In the genomic region with DNA sequence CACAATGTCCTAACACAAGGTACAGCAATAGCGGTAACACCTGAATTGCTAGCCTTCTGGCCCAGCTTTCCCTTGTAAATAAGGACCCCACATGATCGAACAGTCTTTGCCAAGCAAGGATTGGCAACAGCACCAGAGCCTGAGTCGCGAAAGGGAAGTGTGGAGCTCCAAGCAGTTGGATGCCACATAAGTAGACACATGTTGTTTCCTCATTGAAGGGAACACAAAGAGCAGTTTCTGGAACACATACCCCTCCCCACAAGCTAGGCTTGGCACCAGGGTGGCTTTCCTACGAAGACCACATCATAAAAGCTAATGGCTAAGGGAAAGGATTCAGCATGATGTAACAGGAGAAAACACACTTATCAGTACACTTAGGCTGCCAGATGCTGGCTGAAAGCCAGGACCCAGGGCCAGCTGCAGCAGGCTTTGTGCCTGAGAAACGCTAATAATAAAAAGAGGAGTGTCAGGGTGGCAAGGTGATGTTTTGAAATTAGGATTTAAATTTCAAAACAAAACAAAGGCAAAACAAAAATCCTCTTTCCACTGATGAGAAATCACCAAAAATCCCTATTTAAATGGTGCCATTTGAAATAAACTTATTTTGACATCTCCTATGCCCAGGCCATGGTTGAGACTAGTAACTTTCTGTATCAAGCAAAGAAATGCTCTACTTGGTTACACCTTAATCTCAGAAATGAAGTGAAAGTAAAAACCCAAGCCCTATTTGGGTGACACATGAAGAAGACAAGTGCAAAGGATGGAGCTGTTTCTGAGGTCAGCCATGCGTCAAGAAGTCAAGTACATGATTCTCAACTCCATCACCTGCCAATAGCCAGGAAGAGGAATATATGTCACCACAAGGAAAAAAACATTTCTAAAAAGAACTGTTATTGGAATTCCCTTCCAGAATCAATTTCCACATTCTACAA, we compare ENCODE assay signal across 8 cellular contexts. TPM values are rescaled to one million over a fixed set of nuclear protein-coding genes. Genes with fewer than 3 reads are reported as not detected.
DNase-seq lines count a peak whose midpoint lies in the region; ATAC-seq and TF ChIP-seq lines count a peak whose summit lies in the region.

No MANE protein-coding gene starts in this region.

- peaks cover 6% of the 10 kb centered on the region for H3K4me1 Mint-ChIP-seq in neural progenitor cell

- H3K9me3 ChIP-seq in HCT116 (ENCODE audit: control insufficient read depth in 1 of 2, insufficient read depth in 1 of 2, low read depth in 1 of 2, low read length in 2 of 2) (no peaks in the 10 kb centered on the region), stomach (no peaks in the 10 kb centered on the region), neural progenitor cell (ENCODE audit: low read depth) (no peaks in the 10 kb centered on the region)

- peak overlapping the region; percentile 16; the same call in 1 of the 2 replicates for H3K27ac ChIP-seq in HCT116 (ENCODE audit: low read depth, low read length)
- peak overlapping the region; percentile 52 to 86 (median 75) for H3K27ac ChIP-seq in stomach
- H3K27ac ChIP-seq in neural progenitor cell: no peak overlapping the region

- 14 to 26% (median 23%) methylated on average over 7 of the region's 7 CpGs for WGBS in stomach, 5 donors

- CTCF ChIA-PET in HCT116 (lab: Charles Lee): interaction anchor here (1.0 to 2.4 kb wide), 5 partner anchors 9 to 170 kb away, joined by 3 to 10 read pairs (median 4); a partner anchor contains a TSS

- no peak for TF ChIP-seq EP300 in stomach (IDR thresholded peaks at IDR 0.05)

- H3K4me3 ChIP-seq in HCT116 (replicated peaks in 1 of 2; ENCODE audit: low read depth in 1 of 2, low read length in 2 of 2) (no peak overlapping the region), stomach (no peak overlapping the region), neural progenitor cell (no peak overlapping the region)

- H3K27me3 Mint-ChIP-seq in neural progenitor cell (ENCODE audit: insufficient read depth, low read depth): peaks cover 2% of the 10 kb centered on the region

- peaks cover 12% of the 10 kb centered on the region for H3F3A ChIP-seq in neural progenitor cell (ENCODE audit: low read depth)

- H3K9me3 Mint-ChIP-seq in neural progenitor cell: no peaks in the 10 kb centered on the region

- no peaks in the 10 kb centered on the region for H3K79me2 ChIP-seq in HCT116 (ENCODE audit: insufficient read depth, low read length)
- no peaks in the 10 kb centered on the region for H3K79me2 ChIP-seq in neural progenitor cell (ENCODE audit: low read depth)

- RAD21 ChIA-PET in HCT116 (lab: Charles Lee; ENCODE audit: low non-redundant PET in 1 of 2, low total read pairs in 2 of 2, uncharacterized antibody in 2 of 2, unreplicated experiment in 2 of 2): interaction anchor here in 1 of 2 experiments (0.6 kb wide), 1 partner anchor 115 kb away, joined by 3 read pairs; no protein-coding TSS in a partner anchor

- H3K9ac ChIP-seq in HCT116 (ENCODE audit: low read length) (no peak overlapping the region), neural progenitor cell (no peak overlapping the region)

- no TSS peak for BruUV-seq in HCT116 (replicated peaks; lab: Mats Ljungman, UMichigan)

- no peaks in the 10 kb centered on the region for H3K9me2 ChIP-seq in HCT116 (ENCODE audit: insufficient read depth)

- TF ChIP-seq RAD21 in HCT116 (IDR thresholded peaks at IDR 0.05; ENCODE audit: low read depth): no peak

- H3K4me2 ChIP-seq in HCT116 (ENCODE audit: low read length) (no peak overlapping the region), neural progenitor cell (no peak overlapping the region)

- TF ChIP-seq POLR2A in HCT116 (IDR thresholded peaks at IDR 0.05; ENCODE audit: borderline replicate concordance, extremely low read depth, insufficient read depth, insufficient read length): no peak
- TF ChIP-seq POLR2A in stomach (IDR thresholded peaks at IDR 0.05): no peak

- H3K36me3 Mint-ChIP-seq in neural progenitor cell: peaks cover 20% of the 10 kb centered on the region

- H3K4me1 ChIP-seq in HCT116 (ENCODE audit: control insufficient read depth in 1 of 2, insufficient read depth in 2 of 2, low read length in 2 of 2): peaks cover 5 to 22% of the 10 kb centered on the region in 2 experiments
- peaks cover 46 to 69% (median 56%) of the 10 kb centered on the region in 4 donors for H3K4me1 ChIP-seq in stomach
- peaks cover 4% of the 10 kb centered on the region for H3K4me1 ChIP-seq in neural progenitor cell

- intact Hi-C loops in HCT116 (cut with micrococcal nuclease) (no loop called here), stomach (cut with DNase I; ENCODE audit: low total_unique reads) (no loop called here)

- peaks cover 4 to 30% of the 10 kb centered on the region in 2 experiments; a peak in 1 of 4 replicates for H3K36me3 ChIP-seq in HCT116 (ENCODE audit: control insufficient read depth in 1 of 2, insufficient read depth in 2 of 2, low read length in 2 of 2)
- peaks cover 17 to 48% (median 43%) of the 10 kb centered on the region in 4 donors for H3K36me3 ChIP-seq in stomach
- H3K36me3 ChIP-seq in neural progenitor cell: no peaks in the 10 kb centered on the region

- H3K4me3 Mint-ChIP-seq in neural progenitor cell: no peak overlapping the region

- DNase-seq in COLO668 (lab: John Stamatoyannopoulos, UW; ENCODE audit: unreplicated experiment) (peak; percentile 97), HCT116 (ENCODE audit: low read depth, low spot score) (peak; percentile 13), NCI-H446 (lab: John Stamatoyannopoulos, UW) (peak; percentile 80 to 95), astrocyte of the hippocampus (ENCODE audit: low read depth, low spot score) (peak; percentile 92), inferior parietal cortex (ENCODE audit: extremely low spot score) (peak; percentile 82), stomach (peak; percentile 94), neural progenitor cell (ENCODE audit: low spot score) (no peak)

- H2AFZ ChIP-seq in HCT116 (ENCODE audit: low read depth, low read length, poor library complexity, severe bottlenecking): no peak overlapping the region
- no peak overlapping the region for H2AFZ ChIP-seq in neural progenitor cell (replicated peaks)

- H3K27me3 ChIP-seq in HCT116 (ENCODE audit: insufficient read depth, low read length) (no peaks in the 10 kb centered on the region), stomach (no peaks in the 10 kb centered on the region), neural progenitor cell (no peaks in the 10 kb centered on the region)

- POLR2A ChIA-PET in HCT116 (lab: Charles Lee): interaction anchor here (1.5 kb wide), 2 partner anchors 12 to 37 kb away, joined by 3 to 4 read pairs; a partner anchor contains a TSS

- H3K27ac Mint-ChIP-seq in neural progenitor cell: no peak overlapping the region

- no peak for ATAC-seq in HCT116
- ATAC-seq in HG03139 (IDR thresholded peaks at IDR 0.05; ENCODE audit: unreplicated experiment): no peak

- TF ChIP-seq CTCF in HCT116 (IDR thresholded peaks at IDR 0.05 in 2 of 3, conservative IDR thresholded peaks at IDR 0.05 in 1 of 3; ENCODE audit: borderline replicate concordance in 1 of 3, insufficient read depth in 1 of 3, low read depth in 2 of 3, low read length in 2 of 3) (no peak), stomach (IDR thresholded peaks at IDR 0.05) (no peak), neural progenitor cell (IDR thresholded peaks at IDR 0.05) (no peak)

- H4K20me1 ChIP-seq in HCT116 (ENCODE audit: insufficient read depth): no peaks in the 10 kb centered on the region
- H4K20me1 ChIP-seq in neural progenitor cell (ENCODE audit: low read depth): no peaks in the 10 kb centered on the region

TF ChIP-seq in HCT116, 20 proteins besides CTCF, POLR2A, EP300 and RAD21 (continues in another document):
- TF ChIP-seq, protein P1, sequence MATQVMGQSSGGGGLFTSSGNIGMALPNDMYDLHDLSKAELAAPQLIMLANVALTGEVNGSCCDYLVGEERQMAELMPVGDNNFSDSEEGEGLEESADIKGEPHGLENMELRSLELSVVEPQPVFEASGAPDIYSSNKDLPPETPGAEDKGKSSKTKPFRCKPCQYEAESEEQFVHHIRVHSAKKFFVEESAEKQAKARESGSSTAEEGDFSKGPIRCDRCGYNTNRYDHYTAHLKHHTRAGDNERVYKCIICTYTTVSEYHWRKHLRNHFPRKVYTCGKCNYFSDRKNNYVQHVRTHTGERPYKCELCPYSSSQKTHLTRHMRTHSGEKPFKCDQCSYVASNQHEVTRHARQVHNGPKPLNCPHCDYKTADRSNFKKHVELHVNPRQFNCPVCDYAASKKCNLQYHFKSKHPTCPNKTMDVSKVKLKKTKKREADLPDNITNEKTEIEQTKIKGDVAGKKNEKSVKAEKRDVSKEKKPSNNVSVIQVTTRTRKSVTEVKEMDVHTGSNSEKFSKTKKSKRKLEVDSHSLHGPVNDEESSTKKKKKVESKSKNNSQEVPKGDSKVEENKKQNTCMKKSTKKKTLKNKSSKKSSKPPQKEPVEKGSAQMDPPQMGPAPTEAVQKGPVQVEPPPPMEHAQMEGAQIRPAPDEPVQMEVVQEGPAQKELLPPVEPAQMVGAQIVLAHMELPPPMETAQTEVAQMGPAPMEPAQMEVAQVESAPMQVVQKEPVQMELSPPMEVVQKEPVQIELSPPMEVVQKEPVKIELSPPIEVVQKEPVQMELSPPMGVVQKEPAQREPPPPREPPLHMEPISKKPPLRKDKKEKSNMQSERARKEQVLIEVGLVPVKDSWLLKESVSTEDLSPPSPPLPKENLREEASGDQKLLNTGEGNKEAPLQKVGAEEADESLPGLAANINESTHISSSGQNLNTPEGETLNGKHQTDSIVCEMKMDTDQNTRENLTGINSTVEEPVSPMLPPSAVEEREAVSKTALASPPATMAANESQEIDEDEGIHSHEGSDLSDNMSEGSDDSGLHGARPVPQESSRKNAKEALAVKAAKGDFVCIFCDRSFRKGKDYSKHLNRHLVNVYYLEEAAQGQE (IDR thresholded peaks at IDR 0.05; ENCODE audit: low read depth): no peak
- peak; percentile 38; the same call in 1 of the 2 replicates for TF ChIP-seq POLR2AphosphoS5 (IDR thresholded peaks at IDR 0.05; ENCODE audit: low read depth, low read length)
- TF ChIP-seq SRF (IDR thresholded peaks at IDR 0.05; ENCODE audit: low read depth): no peak
- peak; percentile 13; the same call in 1 of the 2 replicates for TF ChIP-seq SP1 (IDR thresholded peaks at IDR 0.05; ENCODE audit: low read depth)
- TF ChIP-seq, protein P2, sequence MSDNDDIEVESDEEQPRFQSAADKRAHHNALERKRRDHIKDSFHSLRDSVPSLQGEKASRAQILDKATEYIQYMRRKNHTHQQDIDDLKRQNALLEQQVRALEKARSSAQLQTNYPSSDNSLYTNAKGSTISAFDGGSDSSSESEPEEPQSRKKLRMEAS (IDR thresholded peaks at IDR 0.05): no peak; the same call in 1 of the 2 replicates
- peak; percentile 27; the same call in 1 of the 2 replicates for TF ChIP-seq CBX3 (IDR thresholded peaks at IDR 0.05; ENCODE audit: low read depth)

RNA-seq across cellular contexts. Expression of a gene that starts 11.9 kb away (rescaled TPM):
- 8.1 TPM for total RNA-seq in HCT116 (2021; ENCODE audit: unreplicated experiment)
- 8.3 and 8.7 TPM in 2 replicates for polyA plus RNA-seq in HCT116 (2012)
- 10 to 100 TPM in 1 of 5 donors, 1 to 10 TPM in 2, under 1 TPM in 1, not detected in 1; 0.45 to 18.8 (median 2.7) TPM for total RNA-seq in stomach
- polyA plus RNA-seq in stomach: 1 to 10 TPM; 1.8 to 3.4 (median 2.3) TPM
- 3.0 and 11.4 TPM in 2 replicates for total RNA-seq in neural progenitor cell (ENCODE audit: low replicate concordance)

RNA-seq across cellular contexts. Expression of a gene that starts 36.4 kb away (rescaled TPM):
- total RNA-seq in HCT116 (2021; ENCODE audit: unreplicated experiment) (59.7 TPM), stomach (10 to 100 TPM in 2 of 5 donors, 1 to 10 TPM in 3; 3.5 to 17.4 (median 8.1) TPM), neural progenitor cell (ENCODE audit: low replicate concordance) (10.9 and 22.2 TPM in 2 replicates)
- polyA plus RNA-seq in HCT116 (2012): 47.5 and 50.2 TPM in 2 replicates
- 10 to 100 TPM in 1 of 3 donors, 1 to 10 TPM in 2; 9.5 to 20.1 (median 9.5) TPM for polyA plus RNA-seq in stomach
